9 cellular contexts compared by ENCODE assay signal in the genomic region with DNA sequence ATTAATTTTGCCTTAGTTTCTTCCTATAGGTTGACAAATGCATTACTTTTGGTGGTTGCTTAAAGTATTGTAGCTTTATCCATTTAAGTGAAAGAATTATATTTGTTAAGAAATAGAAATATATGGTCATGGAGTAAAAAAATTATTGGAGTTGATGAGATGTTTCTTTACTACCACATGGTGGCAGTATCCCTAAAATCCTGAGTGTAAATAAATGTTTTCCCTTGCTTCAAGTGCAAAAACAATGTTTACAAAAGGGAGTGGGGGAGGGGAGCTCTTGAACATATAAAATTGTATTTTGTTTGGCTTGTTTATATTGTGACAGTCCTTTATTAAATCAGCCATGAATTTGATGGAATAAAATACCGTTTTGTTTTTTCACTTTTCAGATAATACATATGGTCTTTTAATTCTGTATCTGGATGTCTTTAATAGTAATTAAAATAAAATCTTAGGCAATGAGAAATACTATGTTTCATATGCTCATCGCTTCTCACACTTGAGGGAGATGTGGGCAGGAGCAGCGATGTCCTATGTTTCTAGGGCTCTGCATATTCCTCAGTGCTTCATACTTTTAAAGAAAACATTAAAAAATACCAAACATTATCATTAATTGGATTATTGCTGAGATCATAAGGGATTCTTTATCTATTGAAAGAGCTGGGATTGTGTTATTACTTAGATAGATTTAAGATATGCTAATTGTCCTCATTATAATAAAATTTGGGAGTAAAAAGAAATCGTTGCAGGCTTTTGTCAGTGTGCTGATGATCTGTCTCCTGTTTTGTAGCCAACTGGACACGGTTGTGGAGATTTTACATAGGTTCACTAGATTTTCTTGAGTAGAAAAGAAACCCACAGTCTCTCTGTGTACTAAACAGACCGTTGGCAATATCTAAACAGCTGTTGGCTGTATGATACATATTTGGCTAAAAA.
A peak's percentile ranks its signal among the peaks of the same experiment; 100 is the strongest.
DNase-seq lines count a peak whose midpoint lies in the region; ATAC-seq, FAIRE-seq and TF ChIP-seq lines count a peak whose summit lies in the region.
"Had no signal": no experiment of that assay in that cellular context is flagged by ENCODE, and none has a peak within 500 bp of the region (broad histone marks: within the 10 kb centered on the region; RNA-seq: fewer than 3 reads in every experiment).

No MANE protein-coding gene starts in this region.

- H3K9me3 Mint-ChIP-seq in effector memory CD8-positive, alpha-beta T cell = peaks cover 3 to 6% of the 10 kb centered on the region in 2 donors

- H3K4me1 ChIP-seq in DND-41 (ENCODE audit: insufficient read depth, low read length) = no peaks in the 10 kb centered on the region
- H3K4me1 ChIP-seq in HepG2 (ENCODE audit: insufficient read depth, low read length) = no peaks in the 10 kb centered on the region

- no peak for TF ChIP-seq RAD21 in HepG2 (CRISPR knock-in tag; IDR thresholded peaks at IDR 0.05)

- TF ChIP-seq EP300 in HepG2 (IDR thresholded peaks at IDR 0.05; ENCODE audit: low read depth in 2 of 2, low read length in 2 of 2) (no peak), HepG2 (CRISPR knock-in tag; IDR thresholded peaks at IDR 0.05; ENCODE audit: borderline replicate concordance) (no peak)

- POLR2A ChIA-PET in HepG2 (lab: Yijun Ruan, JAX) = no interaction called here

- H3K36me3 Mint-ChIP-seq in effector memory CD8-positive, alpha-beta T cell (ENCODE audit: insufficient read depth) = no peaks in the 10 kb centered on the region
- H3K36me3 Mint-ChIP-seq: IgD-negative memory B cell had no signal

- CTCF ChIA-PET in HepG2 (lab: Yijun Ruan, JAX; ENCODE audit: low intra/inter-chr PET ratio, low total read pairs) = interaction anchor here (1.0 to 1.3 kb wide), 3 partner anchors 297 to 467 kb away, joined by 3 to 4 read pairs (median 3); no protein-coding TSS in a partner anchor

- no peaks in the 10 kb centered on the region for H3K27me3 Mint-ChIP-seq in effector memory CD8-positive, alpha-beta T cell

- H3K36me3 ChIP-seq in DND-41 (ENCODE audit: insufficient read depth, low read length) = no peaks in the 10 kb centered on the region
- H3K36me3 ChIP-seq in HepG2 (replicated peaks in 1 of 2; ENCODE audit: control insufficient read depth in 1 of 2, insufficient read depth in 2 of 2, low read length in 2 of 2) = no peaks in the 10 kb centered on the region

- intact Hi-C loops in HepG2 (cut with micrococcal nuclease; ENCODE audit: unreplicated experiment) = loop anchor here (1.0 kb wide), 2 partner anchors 296 to 467 kb away; no protein-coding TSS in a partner anchor

- H3K79me2 ChIP-seq in DND-41 (ENCODE audit: insufficient read depth, low read length) (no peaks in the 10 kb centered on the region), HepG2 (ENCODE audit: insufficient read depth, low read length) (no peaks in the 10 kb centered on the region)

- H3K4me2 ChIP-seq in DND-41 (ENCODE audit: insufficient read depth, low read length) = no peak overlapping the region
- H3K4me2 ChIP-seq in HepG2 (ENCODE audit: low read depth, low read length) = no peak overlapping the region

- WGBS in HepG2 (ENCODE audit: low lambda C conversion rate) = under 1% methylated on average over 6 of the region's 6 CpGs

- FAIRE-seq in HepG2 (lab: Jason Lieb, UNC) = no peak

- no peaks in the 10 kb centered on the region for H3K9me3 ChIP-seq in DND-41 (ENCODE audit: insufficient read depth, low read length, severe bottlenecking)
- H3K9me3 ChIP-seq in HepG2 (ENCODE audit: low read length) = no peaks in the 10 kb centered on the region

- H3K9ac ChIP-seq in DND-41 (ENCODE audit: low read depth, low read length) (no peak overlapping the region), HepG2 (ENCODE audit: insufficient read depth, low read depth, low read length) (no peak overlapping the region)

- H2AFZ ChIP-seq in DND-41 (ENCODE audit: low read depth, low read length) (no peak overlapping the region), HepG2 (ENCODE audit: low read length) (no peak overlapping the region)

- no peaks in the 10 kb centered on the region for H3K4me1 Mint-ChIP-seq in effector memory CD8-positive, alpha-beta T cell (ENCODE audit: low read depth in 2 of 2)

- H3K27ac ChIP-seq in DND-41 (ENCODE audit: low read length) = no peak overlapping the region
- no peak overlapping the region for H3K27ac ChIP-seq in HepG2 (ENCODE audit: extremely low read length, insufficient read depth, low read length)

- H3K27me3 ChIP-seq in DND-41 (ENCODE audit: insufficient read depth, low read length, poor library complexity) (no peaks in the 10 kb centered on the region), HepG2 (ENCODE audit: control insufficient read depth in 1 of 2, insufficient read depth in 2 of 2, low read length in 2 of 2) (no peaks in the 10 kb centered on the region)

- H3K4me3 ChIP-seq in DND-41 (ENCODE audit: low read depth in 1 of 2, low read length in 2 of 2) (no peak overlapping the region), HepG2 (replicated peaks in 1 of 3; ENCODE audit: insufficient read depth in 1 of 3, low read depth in 2 of 3, low read length in 3 of 3) (no peak overlapping the region)

- ATAC-seq in DND-41 (ENCODE audit: insufficient read depth, low read depth) = no peak
- no peak for ATAC-seq in HepG2
- ATAC-seq in GM19463 (IDR thresholded peaks at IDR 0.05; ENCODE audit: unreplicated experiment) = no peak
- ATAC-seq in effector memory CD8-positive, alpha-beta T cell (replicated peaks) = no peak

- H4K20me1 ChIP-seq in DND-41 (ENCODE audit: insufficient read depth, low read length) (no peaks in the 10 kb centered on the region), HepG2 (ENCODE audit: insufficient read depth, low read length) (no peaks in the 10 kb centered on the region)

- TF ChIP-seq CTCF in DND-41 (IDR thresholded peaks at IDR 0.05; ENCODE audit: borderline replicate concordance, extremely low read depth, low read length, poor library complexity, severe bottlenecking) = peak; percentile 46
- peak; percentile 38 for TF ChIP-seq CTCF in HepG2 (CRISPR knock-in tag; IDR thresholded peaks at IDR 0.05)

- no TSS peak for BruUV-seq in HepG2 (replicated peaks; lab: Mats Ljungman, UMichigan)

- TF ChIP-seq POLR2A in HepG2 (IDR thresholded peaks at IDR 0.05; ENCODE audit: insufficient read depth in 1 of 2, low read depth in 2 of 2, low read length in 2 of 2) = no peak

- DNase-seq in DND-41 = no peak
- DNase-seq in NCI-H1105 (lab: John Stamatoyannopoulos, UW) = peak; percentile 78
- peak; percentile 34 for DNase-seq in amniotic epithelial cell (ENCODE audit: low read depth)
- DNase-seq in HepG2 (ENCODE audit: low spot score) = peak; percentile 10
- DNase-seq in activated T-cell treated with anti-CD3 and anti-CD28 coated beads, Interleukin-2, amount 50 U/mL, for 48 hours = no peak
- no peak for DNase-seq in effector memory CD8-positive, alpha-beta T cell
- DNase-seq in cortex of kidney (lab: John Stamatoyannopoulos, UW) = no peak

- no peak overlapping the region for H3K4me3 Mint-ChIP-seq in effector memory CD8-positive, alpha-beta T cell
- H3K4me3 Mint-ChIP-seq: IgD-negative memory B cell had no signal

- in situ Hi-C loops in HepG2 (cut with HindIII; ENCODE audit: extremely low pct_ligation_motif_present, low pct_unique_long_range_greater_than_20kb) = no loop called here

- no peak overlapping the region for H3K27ac Mint-ChIP-seq in effector memory CD8-positive, alpha-beta T cell
- H3K27ac Mint-ChIP-seq: IgD-negative memory B cell had no signal

TF ChIP-seq in HepG2, 621 proteins besides CTCF, POLR2A, EP300 and RAD21 (continues in another document):
- no peak for TF ChIP-seq NFKBIZ (CRISPR knock-in tag; IDR thresholded peaks at IDR 0.05)
- TF ChIP-seq FOXP1 (IDR thresholded peaks at IDR 0.05) = no peak
- peak; percentile 76 for TF ChIP-seq FOXP1 (CRISPR knock-in tag; IDR thresholded peaks at IDR 0.05)
- TF ChIP-seq, protein P1, sequence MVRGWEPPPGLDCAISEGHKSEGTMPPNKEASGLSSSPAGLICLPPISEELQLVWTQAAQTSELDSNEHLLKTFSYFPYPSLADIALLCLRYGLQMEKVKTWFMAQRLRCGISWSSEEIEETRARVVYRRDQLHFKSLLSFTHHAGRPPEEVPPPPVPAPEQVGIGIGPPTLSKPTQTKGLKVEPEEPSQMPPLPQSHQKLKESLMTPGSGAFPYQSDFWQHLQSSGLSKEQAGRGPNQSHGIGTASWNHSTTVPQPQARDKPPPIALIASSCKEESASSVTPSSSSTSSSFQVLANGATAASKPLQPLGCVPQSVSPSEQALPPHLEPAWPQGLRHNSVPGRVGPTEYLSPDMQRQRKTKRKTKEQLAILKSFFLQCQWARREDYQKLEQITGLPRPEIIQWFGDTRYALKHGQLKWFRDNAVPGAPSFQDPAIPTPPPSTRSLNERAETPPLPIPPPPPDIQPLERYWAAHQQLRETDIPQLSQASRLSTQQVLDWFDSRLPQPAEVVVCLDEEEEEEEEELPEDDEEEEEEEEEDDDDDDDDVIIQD (CRISPR knock-in tag; IDR thresholded peaks at IDR 0.05; ENCODE audit: low read depth) = no peak
- TF ChIP-seq, protein P2, sequence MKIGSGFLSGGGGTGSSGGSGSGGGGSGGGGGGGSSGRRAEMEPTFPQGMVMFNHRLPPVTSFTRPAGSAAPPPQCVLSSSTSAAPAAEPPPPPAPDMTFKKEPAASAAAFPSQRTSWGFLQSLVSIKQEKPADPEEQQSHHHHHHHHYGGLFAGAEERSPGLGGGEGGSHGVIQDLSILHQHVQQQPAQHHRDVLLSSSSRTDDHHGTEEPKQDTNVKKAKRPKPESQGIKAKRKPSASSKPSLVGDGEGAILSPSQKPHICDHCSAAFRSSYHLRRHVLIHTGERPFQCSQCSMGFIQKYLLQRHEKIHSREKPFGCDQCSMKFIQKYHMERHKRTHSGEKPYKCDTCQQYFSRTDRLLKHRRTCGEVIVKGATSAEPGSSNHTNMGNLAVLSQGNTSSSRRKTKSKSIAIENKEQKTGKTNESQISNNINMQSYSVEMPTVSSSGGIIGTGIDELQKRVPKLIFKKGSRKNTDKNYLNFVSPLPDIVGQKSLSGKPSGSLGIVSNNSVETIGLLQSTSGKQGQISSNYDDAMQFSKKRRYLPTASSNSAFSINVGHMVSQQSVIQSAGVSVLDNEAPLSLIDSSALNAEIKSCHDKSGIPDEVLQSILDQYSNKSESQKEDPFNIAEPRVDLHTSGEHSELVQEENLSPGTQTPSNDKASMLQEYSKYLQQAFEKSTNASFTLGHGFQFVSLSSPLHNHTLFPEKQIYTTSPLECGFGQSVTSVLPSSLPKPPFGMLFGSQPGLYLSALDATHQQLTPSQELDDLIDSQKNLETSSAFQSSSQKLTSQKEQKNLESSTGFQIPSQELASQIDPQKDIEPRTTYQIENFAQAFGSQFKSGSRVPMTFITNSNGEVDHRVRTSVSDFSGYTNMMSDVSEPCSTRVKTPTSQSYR (CRISPR knock-in tag; IDR thresholded peaks at IDR 0.05; ENCODE audit: borderline replicate concordance) = peak; percentile 59; the same call in 1 of the 2 replicates

Comparison
In these comparisons a context has a peak if more than half of its experiments do, and no peak if none do; other contexts are left out.
1. DNase-seq: peak in NCI-H1105 (single experiment), amniotic epithelial cell (single experiment) and HepG2 (single experiment); none in DND-41 (single experiment), activated T-cell treated with anti-CD3 and anti-CD28 coated beads, Interleukin-2, amount 50 U/mL, for 48 hours (0 of 2), effector memory CD8-positive, alpha-beta T cell (0 of 3) and cortex of kidney (single experiment).